Comparison of ENCODE assay signal across 12 cellular contexts in genomic region chr5:125719681-125720676, GRCh38.
DNase-seq lines count a peak whose midpoint lies in the region; ATAC-seq and TF ChIP-seq lines count a peak whose summit lies in the region.
"Had no signal": no experiment of that assay in that cellular context is flagged by ENCODE, and none has a peak within 500 bp of the region (broad histone marks: within the 10 kb centered on the region; RNA-seq: fewer than 3 reads in every experiment).

No MANE protein-coding gene starts in this region.

- WGBS in IMR-90 (ENCODE audit: extremely low coverage in 2 of 2, insufficient read length in 1 of 2), 2 experiments, result no CpG with 5 or more reads among the region's 11 CpGs

- H3K9me3 ChIP-seq in IMR-90 (ENCODE audit: control insufficient read depth, insufficient read depth, low read length), result no peaks in the 10 kb centered on the region
- H3K9me3 ChIP-seq: tibial artery had no signal

- H3K4me2 ChIP-seq in IMR-90 (ENCODE audit: low read depth, low read length), result no peak overlapping the region

- H2BK120ac ChIP-seq in IMR-90 (ENCODE audit: low read depth, low read length), result no peak overlapping the region; the same call in 1 of the 2 replicates

- no peak overlapping the region for H2AFZ ChIP-seq in IMR-90 (replicated peaks; ENCODE audit: low read length, poor library complexity)

- no peak overlapping the region; the same call in 1 of the 2 replicates for H3K18ac ChIP-seq in IMR-90 (ENCODE audit: low read depth, low read length)

- no peaks in the 10 kb centered on the region for H3K27me3 ChIP-seq in IMR-90 (ENCODE audit: control insufficient read depth, insufficient read depth, low read length)
- H3K27me3 ChIP-seq: tibial artery had no signal

- no peak overlapping the region for H2BK20ac ChIP-seq in IMR-90 (ENCODE audit: low read depth, low read length)

- in situ Hi-C loops in IMR-90 (cut with MboI; ENCODE audit: low sequenced_read_pairs), result no loop called here

- dilution Hi-C loops in IMR-90 (cut with HindIII; ENCODE audit: low sequenced_read_pairs, unreplicated experiment), result no loop called here

- no peak overlapping the region for H3K4ac ChIP-seq in IMR-90 (ENCODE audit: low read depth, low read length)

- H3K4me3 ChIP-seq in IMR-90 (ENCODE audit: insufficient read depth, low read depth, low read length), result no peak overlapping the region
- H3K4me3 ChIP-seq: K562, tibial artery had no signal

- no peak overlapping the region for H4K8ac ChIP-seq in IMR-90 (ENCODE audit: low read depth in 2 of 2, low read length in 2 of 2)

- no peaks in the 10 kb centered on the region for H3K36me3 ChIP-seq in IMR-90 (ENCODE audit: control insufficient read depth, insufficient read depth, low read length)
- H3K36me3 ChIP-seq: tibial artery had no signal

- H4K91ac ChIP-seq in IMR-90 (ENCODE audit: insufficient read depth, low read depth, low read length), result no peak overlapping the region

- DNase-seq in IMR-90 (peak; percentile 18), NCI-H748 (lab: John Stamatoyannopoulos, UW; ENCODE audit: unreplicated experiment) (peak; percentile 99), globus pallidus (ENCODE audit: low spot score) (peak; percentile 65), renal cortical epithelial cell (ENCODE audit: low read depth) (peak; percentile 89), GDM1 (lab: John Stamatoyannopoulos, UW) (no peak), cerebellar nuclear complex (lab: John Stamatoyannopoulos, UW) (no peak)
- DNase-seq in stimulated activated CD4-positive, alpha-beta T cell treated with anti-CD3 and anti-CD28 coated beads, Interleukin-4, amount 100 ng/mL, for 1 hour, result no peak
- DNase-seq: stimulated activated CD4-positive, alpha-beta T cell treated with anti-CD3 and anti-CD28 coated beads, Interleukin-12 subunit alpha, Interleukin-12 subunit beta, amount 100 ng/mL, for 4 hours; T-helper 1 cell; tibial artery had no signal

- H3K14ac ChIP-seq in IMR-90 (replicated peaks; ENCODE audit: low read depth, low read length), result no peak overlapping the region

- no peak for TF ChIP-seq CTCF in IMR-90 (conservative IDR thresholded peaks at IDR 0.05; ENCODE audit: low read depth, low read length)

- H4K5ac ChIP-seq in IMR-90 (ENCODE audit: low read depth, low read length), result no peak overlapping the region

- H3K56ac ChIP-seq in IMR-90 (ENCODE audit: extremely low read depth, insufficient read depth, low read length), result no peak overlapping the region

- H2AK5ac ChIP-seq in IMR-90 (ENCODE audit: low read depth, low read length), result no peak overlapping the region

- ATAC-seq in IMR-90 (ENCODE audit: low read depth) (no peak), HG02678 (IDR thresholded peaks at IDR 0.05; ENCODE audit: unreplicated experiment) (no peak)
- ATAC-seq: K562 had no signal

- no peak overlapping the region for H3K27ac ChIP-seq in IMR-90 (ENCODE audit: insufficient read depth, low read length)
- H3K27ac ChIP-seq: tibial artery had no signal

- no peak overlapping the region for H3K9ac ChIP-seq in IMR-90 (ENCODE audit: low read depth, low read length)

- H2BK5ac ChIP-seq in IMR-90 (ENCODE audit: low read depth, low read length, poor library complexity, severe bottlenecking), result no peak overlapping the region

- no peaks in the 10 kb centered on the region for H3K79me1 ChIP-seq in IMR-90 (ENCODE audit: low read depth in 1 of 2, low read length in 2 of 2)

- H4K20me1 ChIP-seq in IMR-90 (ENCODE audit: insufficient read depth, low read length), result no peaks in the 10 kb centered on the region

- BruUV-seq in IMR-90 (replicated peaks; lab: Mats Ljungman, UMichigan), result no TSS peak

- no peak for TF ChIP-seq POLR2A in IMR-90 (IDR thresholded peaks at IDR 0.05; ENCODE audit: low read depth, low read length)

- TF ChIP-seq RAD21 in IMR-90 (IDR thresholded peaks at IDR 0.05; ENCODE audit: low read length), result no peak

- peaks cover 3% of the 10 kb centered on the region; the same call in 1 of the 2 replicates for H3K9me1 ChIP-seq in IMR-90 (ENCODE audit: insufficient read depth, low read length)

- intact Hi-C loops in IMR-90 (cut with micrococcal nuclease), result loop anchor here (5.0 kb wide), 1 partner anchor 233 kb away; no protein-coding TSS in a partner anchor

- no peak overlapping the region for H2BK15ac ChIP-seq in IMR-90 (ENCODE audit: low read depth, low read length)

- POLR2A ChIA-PET in IMR-90 (lab: Charles Lee; ENCODE audit: unreplicated experiment), result no interaction called here

- CTCF ChIA-PET in IMR-90 (lab: Yijun Ruan, JAX), result no interaction called here

- H2AK9ac ChIP-seq in IMR-90 (replicated peaks; ENCODE audit: low read depth, low read length, poor library complexity), result no peak overlapping the region

- H3K23ac ChIP-seq in IMR-90 (ENCODE audit: low read depth, low read length), result no peak overlapping the region

- peaks cover 3% of the 10 kb centered on the region; the same call in 1 of the 2 replicates for H3K4me1 ChIP-seq in IMR-90 (ENCODE audit: control insufficient read depth, insufficient read depth, low read length)
- H3K4me1 ChIP-seq: tibial artery had no signal

TF ChIP-seq in IMR-90, 13 proteins besides CTCF, POLR2A, EP300 and RAD21:
- no peak for TF ChIP-seq NFE2L2 (IDR thresholded peaks at IDR 0.05; ENCODE audit: low read depth, low read length)
- TF ChIP-seq SMC3 (IDR thresholded peaks at IDR 0.05; ENCODE audit: low read depth, low read length), result no peak
- TF ChIP-seq ELK1 (IDR thresholded peaks at IDR 0.05; ENCODE audit: borderline replicate concordance, low read depth, low read length), result no peak
- TF ChIP-seq MAFK (IDR thresholded peaks at IDR 0.05; ENCODE audit: low read depth, low read length), result no peak
- no peak for TF ChIP-seq USF2 (IDR thresholded peaks at IDR 0.05; ENCODE audit: low read depth, low read length)
- TF ChIP-seq MAZ (IDR thresholded peaks at IDR 0.05; ENCODE audit: borderline replicate concordance, low read depth, low read length), result no peak
- TF ChIP-seq RFX5 (IDR thresholded peaks at IDR 0.05; ENCODE audit: low read depth, low read length), result no peak
- no peak for TF ChIP-seq CEBPB (IDR thresholded peaks at IDR 0.05; ENCODE audit: low read depth, low read length)
- TF ChIP-seq CHD1 (IDR thresholded peaks at IDR 0.05; ENCODE audit: low read depth, low read length), result no peak
- TF ChIP-seq BHLHE40 (IDR thresholded peaks at IDR 0.05; ENCODE audit: low read depth, low read length), result no peak
- TF ChIP-seq RCOR1 (IDR thresholded peaks at IDR 0.05; ENCODE audit: insufficient replicate concordance, low read length), result no peak
- TF ChIP-seq MXI1 (IDR thresholded peaks at IDR 0.05; ENCODE audit: borderline replicate concordance, low read depth, low read length), result no peak
- no peak for TF ChIP-seq FOS (IDR thresholded peaks at IDR 0.05; ENCODE audit: low read depth, low read length)

Comparison
In these comparisons a context has a peak if more than half of its experiments do, and no peak if none do; other contexts are left out.
1. DNase-seq: peak in IMR-90 (single experiment), NCI-H748 (single experiment), globus pallidus (single experiment) and renal cortical epithelial cell (single experiment); none in GDM1 (single experiment), cerebellar nuclear complex (0 of 2) and stimulated activated CD4-positive, alpha-beta T cell treated with anti-CD3 and anti-CD28 coated beads, Interleukin-4, amount 100 ng/mL, for 1 hour (single experiment).